1 cellular context compared by ENCODE assay signal in genomic region chr1:151905443-151906323, GRCh38.
TF ChIP-seq lines count a peak whose summit lies in the region.

No MANE protein-coding gene starts in this region.

TF ChIP-seq in endothelial cell of umbilical vein, 7 proteins besides CTCF, POLR2A, EP300 and RAD21:
- TF ChIP-seq FOS (IDR thresholded peaks at IDR 0.05; ENCODE audit: borderline replicate concordance, insufficient read depth, low read length) (peak; percentile 73), JUN (IDR thresholded peaks at IDR 0.05; ENCODE audit: borderline replicate concordance, insufficient read depth, insufficient read length, low read depth) (peak; percentile 24), GATA2 (IDR thresholded peaks at IDR 0.05; ENCODE audit: insufficient read depth, insufficient read length, low read depth, low read length) (peak; percentile 49)
